8 cellular contexts compared by ENCODE assay signal in the genomic region with DNA sequence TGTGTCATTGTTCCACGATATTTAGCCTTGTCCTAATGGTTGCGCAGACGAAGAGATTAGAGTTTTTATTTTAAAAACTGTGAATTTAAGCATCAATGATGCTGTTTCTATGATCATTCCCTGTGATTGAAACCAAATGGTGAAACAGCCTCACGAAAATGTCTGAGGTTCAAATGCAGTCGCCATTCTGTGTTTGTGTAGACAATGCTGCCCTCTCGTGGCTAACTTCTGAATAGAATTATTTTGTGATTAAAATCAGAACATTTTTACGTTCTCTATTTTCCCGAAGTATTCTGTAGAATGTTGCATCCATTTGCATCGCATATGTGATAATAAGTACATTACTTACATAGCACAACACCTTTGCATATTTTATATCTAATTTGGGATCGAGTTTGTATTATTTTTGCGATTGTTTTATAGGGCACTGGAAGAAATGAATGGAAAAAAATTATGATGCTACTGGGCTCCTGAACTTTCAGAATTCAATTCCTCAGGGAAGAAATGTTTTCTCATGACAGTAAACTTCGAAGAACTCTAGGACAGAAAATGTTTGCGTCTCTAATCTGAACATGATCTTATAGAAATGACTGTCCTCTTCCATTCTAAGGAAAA. TPM values are rescaled to one million over a fixed set of nuclear protein-coding genes. Genes with fewer than 3 reads are reported as not detected.
DNase-seq lines count a peak whose midpoint lies in the region; ATAC-seq and TF ChIP-seq lines count a peak whose summit lies in the region.

No MANE protein-coding gene starts in this region.

- peaks cover 58% of the 10 kb centered on the region for H3K4me1 Mint-ChIP-seq in glutamatergic neuron (ENCODE audit: low read depth, unreplicated experiment)

- ATAC-seq in GM21529 (IDR thresholded peaks at IDR 0.05; ENCODE audit: unreplicated experiment): no peak

- peak; percentile 30; the same call in 1 of the 2 replicates for TF ChIP-seq CTCF in GM12875 (IDR thresholded peaks at IDR 0.05; ENCODE audit: borderline replicate concordance, insufficient read depth, low read depth, low read length)
- peak; percentile 93 for TF ChIP-seq CTCF in glutamatergic neuron (IDR thresholded peaks at IDR 0.05; ENCODE audit: partially characterized antibody, unreplicated experiment)

- H3K27me3 Mint-ChIP-seq in glutamatergic neuron (ENCODE audit: unreplicated experiment): peaks cover 19% of the 10 kb centered on the region

- H3K4me3 ChIP-seq in GM12875 (ENCODE audit: low read depth, low read length): no peak overlapping the region

- H3K9me3 Mint-ChIP-seq in glutamatergic neuron (ENCODE audit: unreplicated experiment): peaks cover 27% of the 10 kb centered on the region

- H3K27ac Mint-ChIP-seq in glutamatergic neuron (ENCODE audit: unreplicated experiment): peak overlapping the region; percentile 13

- peak; percentile 72 for DNase-seq in Ammon's horn (ENCODE audit: low spot score)
- DNase-seq in NCI-H526 (lab: John Stamatoyannopoulos, UW): peak; percentile 30 to 65
- peak; percentile 35 for DNase-seq in activated naive CD4-positive, alpha-beta T cell treated with Interleukin-2 at 50 U/mL for 16 hours
- no peak for DNase-seq in glutamatergic neuron
- peak; percentile 71 for DNase-seq in putamen (ENCODE audit: low spot score)
- no peak for DNase-seq in SHP77 treated with DMSO at 0.1 percent for 48 hours (lab: John Stamatoyannopoulos, UW)

- H3K4me3 Mint-ChIP-seq in glutamatergic neuron (ENCODE audit: unreplicated experiment): peak overlapping the region; percentile 27

- H3K36me3 Mint-ChIP-seq in glutamatergic neuron (ENCODE audit: unreplicated experiment): no peaks in the 10 kb centered on the region

RNA-seq across cellular contexts. Expression of a gene that starts 54.8 kb away (rescaled TPM):
- total RNA-seq in glutamatergic neuron (ENCODE audit: unreplicated experiment): 108 TPM

Comparison
In these comparisons a context has a peak if more than half of its experiments do, and no peak if none do; other contexts are left out.
1. DNase-seq: peak in Ammon's horn (single experiment), NCI-H526 (2 of 2), activated naive CD4-positive, alpha-beta T cell treated with Interleukin-2 at 50 U/mL for 16 hours (single experiment) and putamen (single experiment); none in glutamatergic neuron (single experiment) and SHP77 treated with DMSO at 0.1 percent for 48 hours (single experiment).